In genomic region chr19:38851622-38852230, GRCh38 we compare ENCODE assay signal across 8 cellular contexts. TPM values are rescaled to one million over a fixed set of nuclear protein-coding genes. Genes with fewer than 3 reads are reported as not detected.
A peak's percentile ranks its signal among the peaks of the same experiment; 100 is the strongest.
DNase-seq lines count a peak whose midpoint lies in the region; ATAC-seq lines count a peak whose summit lies in the region.

No MANE protein-coding gene starts in this region.

- H3K27ac ChIP-seq in substantia nigra (ENCODE audit: low read depth, low read length, poor library complexity, severe bottlenecking): peak overlapping the region; percentile 96

- peaks cover 24% of the 10 kb centered on the region for H3K36me3 Mint-ChIP-seq in activated naive CD4-positive, alpha-beta T cell treated with anti-CD3 and anti-CD28 coated beads, Interleukin-2, amount 10 ng/mL, durations not matched to agents 7 days and 5 days

- ATAC-seq in GM19397 (IDR thresholded peaks at IDR 0.05; ENCODE audit: unreplicated experiment): peak; percentile 24

- H3K27me3 Mint-ChIP-seq in activated naive CD4-positive, alpha-beta T cell treated with anti-CD3 and anti-CD28 coated beads, Interleukin-2, amount 10 ng/mL, durations not matched to agents 7 days and 5 days: peaks cover 14% of the 10 kb centered on the region

- CTCF ChIA-PET in activated naive CD4-positive, alpha-beta T cell treated with anti-CD3 and anti-CD28 coated beads, Interleukin-2, amount 10 ng/mL, durations not matched to agents 7 days and 5 days (lab: Charles Lee): interaction anchor here (1.0 to 2.7 kb wide), 3 partner anchors 18 to 82 kb away, joined by 3 to 8 read pairs (median 3); no protein-coding TSS in a partner anchor

- in situ Hi-C loops in SK-MEL-5 (cut with HindIII; ENCODE audit: low pct_unique_long_range_greater_than_20kb, low sequenced_read_pairs): no loop called here

- DNase-seq in Ammon's horn (ENCODE audit: low spot score) (peak; percentile 97), MV-4-11 (lab: John Stamatoyannopoulos, UW) (peak; percentile 92), SK-MEL-5 (ENCODE audit: low read depth, low spot score) (peak; percentile 89), germinal center (ENCODE audit: low spot score) (peak; percentile 89), nucleus accumbens (lab: John Stamatoyannopoulos, UW) (peak in 55 of 56 donors; percentile 39 to 94 (median 83)), substantia nigra (lab: John Stamatoyannopoulos, UW) (peak; percentile 46 to 95 (median 84))
- peak; percentile 94 for DNase-seq in activated naive CD4-positive, alpha-beta T cell treated with anti-CD3 and anti-CD28 coated beads, Interleukin-2, amount 10 ng/mL, durations not matched to agents 7 days and 5 days

- peak overlapping the region; percentile 100 for H3K27ac Mint-ChIP-seq in activated naive CD4-positive, alpha-beta T cell treated with anti-CD3 and anti-CD28 coated beads, Interleukin-2, amount 10 ng/mL, durations not matched to agents 7 days and 5 days

- peaks cover 51% of the 10 kb centered on the region for H3K4me1 Mint-ChIP-seq in activated naive CD4-positive, alpha-beta T cell treated with anti-CD3 and anti-CD28 coated beads, Interleukin-2, amount 10 ng/mL, durations not matched to agents 7 days and 5 days

- no peaks in the 10 kb centered on the region for H3K9me3 Mint-ChIP-seq in activated naive CD4-positive, alpha-beta T cell treated with anti-CD3 and anti-CD28 coated beads, Interleukin-2, amount 10 ng/mL, durations not matched to agents 7 days and 5 days

- H3K4me3 Mint-ChIP-seq in activated naive CD4-positive, alpha-beta T cell treated with anti-CD3 and anti-CD28 coated beads, Interleukin-2, amount 10 ng/mL, durations not matched to agents 7 days and 5 days: peak overlapping the region; percentile 92

RNA-seq across cellular contexts. Expression of gene HNRNPL, which starts 1.9 kb away (rescaled TPM):
- total RNA-seq in SK-MEL-5 (2014; rRNA removed; shearing (Covaris generic)): 225 and 255 TPM in 2 replicates
- polyA plus RNA-seq in SK-MEL-5 (2015; cell fraction: cytosol; rRNA removed): 267 and 302 TPM in 2 replicates
- polyA plus RNA-seq in SK-MEL-5 (2015; cell fraction: nucleus; rRNA removed): 279 and 303 TPM in 2 replicates

RNA-seq across cellular contexts. Expression of gene ECH1, which starts 20.1 kb away (rescaled TPM):
- total RNA-seq in SK-MEL-5 (2014; rRNA removed; shearing (Covaris generic)): 36.2 and 46.3 TPM in 2 replicates
- 113 and 115 TPM in 2 replicates for polyA plus RNA-seq in SK-MEL-5 (2015; cell fraction: cytosol; rRNA removed)
- 38.7 and 54.8 TPM in 2 replicates for polyA plus RNA-seq in SK-MEL-5 (2015; cell fraction: nucleus; rRNA removed)

RNA-seq across cellular contexts. Expression of gene RINL, which starts 26.3 kb away (rescaled TPM):
- total RNA-seq in SK-MEL-5 (2014; rRNA removed; shearing (Covaris generic)): 0.87 and 1.2 TPM in 2 replicates
- polyA plus RNA-seq in SK-MEL-5 (2015; cell fraction: cytosol; rRNA removed): 0.73 and 2.9 TPM in 2 replicates
- polyA plus RNA-seq in SK-MEL-5 (2015; cell fraction: nucleus; rRNA removed): 0.44 TPM in 1 of 2 replicates, not detected in the other

RNA-seq across cellular contexts. Expression of gene LGALS4, which starts 39.0 kb away (rescaled TPM):
- total RNA-seq in SK-MEL-5 (2014; rRNA removed; shearing (Covaris generic)): not detected in 2 replicates
- polyA plus RNA-seq in SK-MEL-5 (2015; cell fraction: cytosol; rRNA removed): not detected in 2 replicates
- polyA plus RNA-seq in SK-MEL-5 (2015; cell fraction: nucleus; rRNA removed): 1.4 and 4.1 TPM in 2 replicates

RNA-seq across cellular contexts. Expression of gene SIRT2, which starts 47.7 kb away (rescaled TPM):
- total RNA-seq in SK-MEL-5 (2014; rRNA removed; shearing (Covaris generic)): 37.9 and 39.5 TPM in 2 replicates
- polyA plus RNA-seq in SK-MEL-5 (2015; cell fraction: cytosol; rRNA removed): 27.6 and 28.5 TPM in 2 replicates
- 43.2 and 70.3 TPM in 2 replicates for polyA plus RNA-seq in SK-MEL-5 (2015; cell fraction: nucleus; rRNA removed)

Comparison
In these comparisons a context has a peak if more than half of its experiments do, and no peak if none do; other contexts are left out.
1. Peak in every context shown above with its lines: DNase-seq, ATAC-seq and H3K27ac ChIP-seq.